11 cellular contexts compared by ENCODE assay signal in the genomic region with DNA sequence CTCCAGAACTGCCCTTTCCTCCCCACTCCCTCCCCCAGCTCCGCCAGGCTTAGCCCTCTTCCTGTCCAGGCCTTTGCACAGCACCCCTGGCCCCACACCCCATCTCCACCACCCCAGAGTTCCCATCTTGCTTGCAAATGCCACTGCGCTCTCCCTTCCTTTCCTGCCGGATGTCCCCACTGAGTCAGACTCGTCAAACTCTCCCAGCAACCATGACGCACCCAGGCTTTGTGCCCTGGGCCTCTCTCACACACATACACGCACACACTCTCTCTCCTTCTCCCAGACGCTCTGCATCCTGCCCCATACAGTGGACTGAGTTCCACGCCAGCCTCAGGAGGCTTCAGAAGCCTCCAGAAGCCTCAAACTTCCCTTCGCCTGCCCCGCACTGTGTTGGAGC. TPM values are rescaled to one million over a fixed set of nuclear protein-coding genes. Genes with fewer than 3 reads are reported as not detected.
A peak's percentile ranks its signal among the peaks of the same experiment; 100 is the strongest.
DNase-seq lines count a peak whose midpoint lies in the region; ATAC-seq and TF ChIP-seq lines count a peak whose summit lies in the region.
"Had no signal": no experiment of that assay in that cellular context is flagged by ENCODE, and none has a peak within 500 bp of the region (broad histone marks: within the 10 kb centered on the region; RNA-seq: fewer than 3 reads in every experiment).

No MANE protein-coding gene starts in this region.

- peak overlapping the region; percentile 93 for H3K27ac ChIP-seq in PC-9
- H3K27ac ChIP-seq: KMS-11 had no signal

- peak overlapping the region; percentile 2 for H3K4me3 Mint-ChIP-seq in osteocyte (ENCODE audit: unreplicated experiment)
- H3K4me3 Mint-ChIP-seq in stimulated activated naive B cell treated with anti-CD40 and anti-IgM and Interleukin-4, amounts not matched to agents 10 μg/mL and 1 μg/mL and 100 μg/mL, for 72 hours: no peak overlapping the region
- H3K4me3 Mint-ChIP-seq: natural killer cell treated with Interleukin-12 subunit alpha and Interleukin-12 subunit beta and Interleukin-15 and Interleukin-18, amount 100 ng/mL, for 72 hours; T-helper 2 cell treated with Interferon-gamma antibody and Interleukin-4, amounts not matched to agents 5 μg/mL and 100 μg/mL, for 36 hours had no signal

- no peaks in the 10 kb centered on the region for H3K36me3 Mint-ChIP-seq in osteocyte (ENCODE audit: unreplicated experiment)
- H3K36me3 Mint-ChIP-seq in stimulated activated naive B cell treated with anti-CD40 and anti-IgM and Interleukin-4, amounts not matched to agents 10 μg/mL and 1 μg/mL and 100 μg/mL, for 72 hours: no peaks in the 10 kb centered on the region
- H3K36me3 Mint-ChIP-seq: natural killer cell treated with Interleukin-12 subunit alpha and Interleukin-12 subunit beta and Interleukin-15 and Interleukin-18, amount 100 ng/mL, for 72 hours had no signal

- H3K4me1 Mint-ChIP-seq in osteocyte (ENCODE audit: unreplicated experiment): peaks cover 58% of the 10 kb centered on the region
- H3K4me1 Mint-ChIP-seq in stimulated activated naive B cell treated with anti-CD40 and anti-IgM and Interleukin-4, amounts not matched to agents 10 μg/mL and 1 μg/mL and 100 μg/mL, for 72 hours: peaks cover 8 to 12% of the 10 kb centered on the region in 2 donors

- H4K20me1 ChIP-seq in PC-9 (ENCODE audit: insufficient read depth): no peaks in the 10 kb centered on the region

- H3K9me3 ChIP-seq in PC-9 (ENCODE audit: insufficient read depth, low read depth): no peaks in the 10 kb centered on the region

- POLR2A ChIA-PET in PC-9 (lab: Charles Lee; ENCODE audit: unreplicated experiment): interaction anchor here (0.6 kb wide), 3 partner anchors 47 to 101 kb away, joined by 3 to 5 read pairs (median 3); no protein-coding TSS in a partner anchor

- CTCF ChIA-PET in PC-9 (lab: Charles Lee): interaction anchor here (1.5 to 1.7 kb wide), 2 partner anchors 15 to 53 kb away, joined by 4 to 17 read pairs; partner anchors contain the start of gene DISP2

- peaks cover 75% of the 10 kb centered on the region for H3K4me1 ChIP-seq in PC-9 (replicated peaks; ENCODE audit: insufficient read depth)

- 0 out of 2 replicates have a peak, but pooled peaks cover under 1% of the 10 kb centered on the region for H3K36me3 ChIP-seq in PC-9 (ENCODE audit: low read depth)

- no peak overlapping the region for H2AFZ ChIP-seq in PC-9

- peaks cover 31% of the 10 kb centered on the region for H3F3A ChIP-seq in PC-9 (ENCODE audit: insufficient read depth, low read depth)

- DNase-seq in AG10803 (ENCODE audit: low read depth): peak; percentile 96
- peak; percentile 75 to 88 for DNase-seq in PC-9
- DNase-seq in osteocyte (ENCODE audit: extremely low spot score, unreplicated experiment): no peak
- DNase-seq in GM19238 (ENCODE audit: insufficient read length, low spot score): no peak
- no peak for DNase-seq in stimulated activated naive B cell treated with anti-CD40 and anti-IgM and Interleukin-4, amounts not matched to agents 10 μg/mL and 1 μg/mL and 100 μg/mL, for 72 hours
- no peak for DNase-seq in kidney glomerular epithelial cell (lab: John Stamatoyannopoulos, UW)

- H3K27me3 ChIP-seq in PC-9 (ENCODE audit: insufficient read depth, low read depth): no peaks in the 10 kb centered on the region

- intact Hi-C loops in PC-9 (cut with micrococcal nuclease; ENCODE audit: unreplicated experiment): no loop called here

- peak overlapping the region; percentile 98 for H3K27ac Mint-ChIP-seq in osteocyte (ENCODE audit: unreplicated experiment)
- no peak overlapping the region for H3K27ac Mint-ChIP-seq in stimulated activated naive B cell treated with anti-CD40 and anti-IgM and Interleukin-4, amounts not matched to agents 10 μg/mL and 1 μg/mL and 100 μg/mL, for 72 hours
- H3K27ac Mint-ChIP-seq: natural killer cell treated with Interleukin-12 subunit alpha and Interleukin-12 subunit beta and Interleukin-15 and Interleukin-18, amount 100 ng/mL, for 72 hours; T-helper 2 cell treated with Interferon-gamma antibody and Interleukin-4, amounts not matched to agents 5 μg/mL and 100 μg/mL, for 36 hours had no signal

- TF ChIP-seq CTCF in AG10803 (conservative IDR thresholded peaks at IDR 0.05; ENCODE audit: low read length): no peak
- no peak for TF ChIP-seq CTCF in PC-9 (conservative IDR thresholded peaks at IDR 0.05)
- no peak for TF ChIP-seq CTCF in osteocyte (IDR thresholded peaks at IDR 0.05)

- H3K79me2 ChIP-seq in PC-9 (ENCODE audit: low read depth): peaks cover 24% of the 10 kb centered on the region

- ATAC-seq in esophagus mucosa: peak; percentile 50
- no peak for ATAC-seq in stimulated activated naive B cell treated with anti-CD40 and anti-IgM and Interleukin-4, amounts not matched to agents 10 μg/mL and 1 μg/mL and 100 μg/mL, for 72 hours (replicated peaks)
- no peak for ATAC-seq in GM18868 (IDR thresholded peaks at IDR 0.05; ENCODE audit: unreplicated experiment)
- ATAC-seq: natural killer cell treated with Interleukin-12 subunit alpha and Interleukin-12 subunit beta and Interleukin-15 and Interleukin-18, amount 100 ng/mL, for 72 hours had no signal

- no peaks in the 10 kb centered on the region for H3K9me3 Mint-ChIP-seq in osteocyte (ENCODE audit: unreplicated experiment)
- H3K9me3 Mint-ChIP-seq in stimulated activated naive B cell treated with anti-CD40 and anti-IgM and Interleukin-4, amounts not matched to agents 10 μg/mL and 1 μg/mL and 100 μg/mL, for 72 hours: no peaks in the 10 kb centered on the region
- H3K9me3 Mint-ChIP-seq: natural killer cell treated with Interleukin-12 subunit alpha and Interleukin-12 subunit beta and Interleukin-15 and Interleukin-18, amount 100 ng/mL, for 72 hours; T-helper 2 cell treated with Interferon-gamma antibody and Interleukin-4, amounts not matched to agents 5 μg/mL and 100 μg/mL, for 36 hours had no signal

- H3K4me2 ChIP-seq in PC-9: peak overlapping the region; percentile 97
- H3K4me2 ChIP-seq: KMS-11 had no signal

- H3K9me2 ChIP-seq in PC-9 (ENCODE audit: insufficient read depth): no peaks in the 10 kb centered on the region

- H3K4me3 ChIP-seq in AG10803 (ENCODE audit: low read length) (0 out of 2 replicates have a peak overlapping the region, but pooled peaks have one; percentile 7), PC-9 (peak overlapping the region; percentile 51; the same call in 1 of the 2 replicates)

- no TSS peak for BruUV-seq in PC-9 (replicated peaks; lab: Mats Ljungman, UMichigan)

- no peaks in the 10 kb centered on the region for H3K27me3 Mint-ChIP-seq in osteocyte (ENCODE audit: unreplicated experiment)
- peaks cover 0 to 4% of the 10 kb centered on the region in 2 donors for H3K27me3 Mint-ChIP-seq in stimulated activated naive B cell treated with anti-CD40 and anti-IgM and Interleukin-4, amounts not matched to agents 10 μg/mL and 1 μg/mL and 100 μg/mL, for 72 hours
- H3K27me3 Mint-ChIP-seq: natural killer cell treated with Interleukin-12 subunit alpha and Interleukin-12 subunit beta and Interleukin-15 and Interleukin-18, amount 100 ng/mL, for 72 hours had no signal

RNA-seq across cellular contexts. Expression of gene CCDC9B, which starts 2.8 kb away (rescaled TPM):
- total RNA-seq in PC-9 (2021) (141 and 168 TPM in 2 replicates), esophagus mucosa (21.3 TPM), osteocyte (18.0 and 21.6 TPM in 2 replicates)

RNA-seq across cellular contexts. Expression of gene PHGR1, which starts 7.3 kb away (rescaled TPM):
- total RNA-seq in PC-9 (2021) (not detected in 2 replicates), esophagus mucosa (not detected), osteocyte (not detected in 2 replicates)
- total RNA-seq: natural killer cell treated with Interleukin-12 subunit alpha and Interleukin-12 subunit beta and Interleukin-15 and Interleukin-18, amount 100 ng/mL, for 72 hours had no signal

RNA-seq across cellular contexts. Expression of gene DISP2, which starts 14.5 kb away (rescaled TPM):
- total RNA-seq in PC-9 (2021) (0.35 and 0.63 TPM in 2 replicates), esophagus mucosa (0.28 TPM), osteocyte (1.4 and 1.5 TPM in 2 replicates)

RNA-seq across cellular contexts. Expression of gene INAFM2, which starts 20.0 kb away (rescaled TPM):
- total RNA-seq in PC-9 (2021) (2.4 and 3.1 TPM in 2 replicates), esophagus mucosa (7.1 TPM), osteocyte (69.0 and 70.3 TPM in 2 replicates)

RNA-seq across cellular contexts. Expression of gene PLCB2, which starts 35.8 kb away (rescaled TPM):
- total RNA-seq in PC-9 (2021) (0.92 and 1.6 TPM in 2 replicates), esophagus mucosa (4.2 TPM), osteocyte (0.40 and 1.2 TPM in 2 replicates)

Comparison
In these comparisons a context has a peak if more than half of its experiments do, and no peak if none do; other contexts are left out.
1. DNase-seq: peak in AG10803 (single experiment) and PC-9 (2 of 2); none in osteocyte (single experiment), GM19238 (single experiment), stimulated activated naive B cell treated with anti-CD40 and anti-IgM and Interleukin-4, amounts not matched to agents 10 μg/mL and 1 μg/mL and 100 μg/mL, for 72 hours (single experiment) and kidney glomerular epithelial cell (single experiment).